ENCODE assay signal across 33 cellular contexts in the genomic region with DNA sequence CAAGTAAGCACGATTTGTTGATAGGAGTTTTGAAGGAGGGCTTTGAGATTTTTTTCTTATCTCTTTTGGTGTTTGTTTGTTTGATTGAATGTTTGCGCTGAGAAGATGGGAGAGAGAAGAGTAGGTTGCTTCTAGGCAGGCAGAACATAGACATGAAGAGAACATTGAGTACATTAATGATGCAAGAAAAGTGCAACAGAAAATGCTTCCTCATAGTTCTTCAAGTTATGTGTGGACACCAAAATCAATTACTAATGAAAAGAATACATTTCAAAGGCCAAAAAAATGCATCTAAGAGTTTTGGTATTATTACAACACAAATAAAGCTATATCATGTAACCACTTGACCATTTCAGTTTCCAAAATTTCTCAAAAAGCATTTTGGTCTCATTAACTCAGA.
DNase-seq lines count a peak whose midpoint lies in the region; ATAC-seq lines count a peak whose summit lies in the region.
"Had no signal": no experiment of that assay in that cellular context is flagged by ENCODE, and none has a peak within 500 bp of the region (broad histone marks: within the 10 kb centered on the region; RNA-seq: fewer than 3 reads in every experiment).

No MANE protein-coding gene starts in this region.

- H3K9ac ChIP-seq in adipocyte (ENCODE audit: low read length), result no peak overlapping the region
- H3K9ac ChIP-seq: BLaER1; BLaER1 treated with 17β-estradiol and CSF1 and Interleukin-3, amounts not matched to agents 10 nM and 100 nM had no signal

- H3K9me3 ChIP-seq in adipocyte (ENCODE audit: control insufficient read depth, low read length), result no peaks in the 10 kb centered on the region
- H3K9me3 ChIP-seq: A549, BE2C, Caco-2 had no signal

- no peak for ATAC-seq in GM18867 (IDR thresholded peaks at IDR 0.05; ENCODE audit: unreplicated experiment)
- ATAC-seq: A549; CD8-positive, alpha-beta T cell had no signal

- H3K27me3 ChIP-seq in adipocyte (replicated peaks; ENCODE audit: control insufficient read depth, insufficient read depth, low read length), result no peaks in the 10 kb centered on the region
- H3K27me3 ChIP-seq: BE2C; BLaER1; BLaER1 treated with 17β-estradiol and CSF1 and Interleukin-3, amounts not matched to agents 10 nM and 100 nM had no signal

- no peaks in the 10 kb centered on the region for H3K36me3 ChIP-seq in adipocyte (ENCODE audit: control insufficient read depth, insufficient read depth, low read length, severe bottlenecking)
- H3K36me3 ChIP-seq: BE2C; BLaER1; BLaER1 treated with 17β-estradiol and CSF1 and Interleukin-3, amounts not matched to agents 10 nM and 100 nM had no signal

- peaks cover 5% of the 10 kb centered on the region for H3K4me1 ChIP-seq in adipocyte (ENCODE audit: control insufficient read depth, insufficient read depth, low read length)
- H3K4me1 ChIP-seq: A549; BE2C; BLaER1; BLaER1 treated with 17β-estradiol and CSF1 and Interleukin-3, amounts not matched to agents 10 nM and 100 nM; Caco-2 had no signal

- DNase-seq in adipocyte (ENCODE audit: low read depth), result peak; percentile 2
- no peak for DNase-seq in epithelial cell of prostate (ENCODE audit: low read depth, low spot score)
- peak; percentile 64 for DNase-seq in fibroblast of gingiva (ENCODE audit: low read depth)
- peak; percentile 8 for DNase-seq in fibroblast of peridontal ligament (ENCODE audit: extremely low read depth)
- DNase-seq in inferior parietal cortex (ENCODE audit: extremely low spot score), result no peak
- DNase-seq in AG08395 (ENCODE audit: low spot score), result no peak
- DNase-seq in SHP77 treated with DMSO at 0.1 percent for 48 hours (lab: John Stamatoyannopoulos, UW), result no peak
- DNase-seq: 8988T; ACHN; AML-193; BE2C; C1 segment of cervical spinal cord; Caco-2; Calu3; CD4-positive, alpha-beta memory T cell; CD4-positive, alpha-beta T cell; CD4-positive, CD25-positive, alpha-beta regulatory T cell; CD8-positive, alpha-beta memory T cell; CD8-positive, alpha-beta T cell; COR-L47; DMS 273 treated with DMSO at 0.1 percent for 48 hours; DMS153; DMS53; DMS79; DMS79 treated with DMSO at 0.1 percent for 48 hours; DND-41; EL had no signal

- H3K4me3 ChIP-seq in adipocyte (ENCODE audit: low read length), result no peak overlapping the region
- H3K4me3 ChIP-seq: A549; BLaER1; BLaER1 treated with 17β-estradiol and CSF1 and Interleukin-3, amounts not matched to agents 10 nM and 100 nM had no signal

- peak overlapping the region; percentile 19 for H3K27ac ChIP-seq in epithelial cell of prostate
- H3K27ac ChIP-seq: 22Rv1; A549; BLaER1; BLaER1 treated with 17β-estradiol and CSF1 and Interleukin-3, amounts not matched to agents 10 nM and 100 nM; C4-2B had no signal

Comparison
In these comparisons a context has a peak if more than half of its experiments do, and no peak if none do; other contexts are left out.
1. DNase-seq: peak in adipocyte (single experiment), fibroblast of gingiva (single experiment) and fibroblast of peridontal ligament (single experiment); none in epithelial cell of prostate (single experiment), inferior parietal cortex (single experiment), AG08395 (single experiment) and SHP77 treated with DMSO at 0.1 percent for 48 hours (single experiment).